8 cellular contexts compared by ENCODE assay signal in the genomic region with DNA sequence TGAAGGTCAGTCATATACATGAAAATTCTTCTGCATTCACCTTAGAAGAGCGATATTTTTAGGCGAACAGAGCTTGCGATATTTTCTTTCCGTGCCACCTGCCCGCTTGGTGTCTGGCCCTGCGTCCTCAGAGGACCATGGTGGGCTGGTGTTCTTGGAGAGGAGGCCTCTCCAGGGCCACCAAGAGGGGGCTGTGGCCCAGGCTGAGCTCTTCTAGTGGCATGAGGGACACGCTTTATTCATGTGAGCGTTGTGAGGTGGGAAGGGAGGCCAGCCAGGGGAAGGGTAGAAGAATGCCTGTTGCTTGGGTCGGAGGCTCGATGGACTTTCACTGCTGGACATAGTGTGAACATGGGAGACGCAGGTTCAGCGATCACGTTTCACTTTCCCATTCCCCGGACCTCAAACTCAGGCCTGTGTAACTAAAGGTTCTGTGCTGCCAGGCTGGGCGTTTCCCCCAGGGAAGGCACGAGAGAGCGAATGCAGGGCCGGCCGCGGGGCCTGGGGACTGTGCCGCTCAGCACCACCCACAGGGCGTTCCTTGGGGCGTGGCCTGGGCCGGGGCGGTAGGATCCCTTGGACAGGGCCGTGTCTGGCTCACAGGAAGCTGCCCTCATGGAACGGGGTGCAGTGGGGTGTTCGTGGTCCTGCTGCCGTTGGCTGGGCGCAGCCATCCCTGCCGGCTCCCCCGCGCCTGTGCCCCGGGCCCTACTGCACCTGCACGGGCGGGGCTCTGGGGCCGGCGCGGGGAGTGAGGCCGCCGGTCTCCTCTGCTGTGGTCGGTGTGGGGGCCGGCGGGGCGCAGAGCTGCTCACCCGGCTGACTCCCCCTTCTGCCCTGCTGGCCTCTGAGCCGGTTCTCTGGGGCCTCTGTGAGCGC. TPM values are rescaled to one million over a fixed set of nuclear protein-coding genes. Genes with fewer than 3 reads are reported as not detected.
DNase-seq lines count a peak whose midpoint lies in the region; ATAC-seq and TF ChIP-seq lines count a peak whose summit lies in the region.

No MANE protein-coding gene starts in this region.

- peak; percentile 17 to 96 for TF ChIP-seq POLR2A in thyroid gland (IDR thresholded peaks at IDR 0.05)

- DNase-seq in DMS153 (lab: John Stamatoyannopoulos, UW) (peak; percentile 86), SHP77 treated with DMSO at 0.1 percent for 48 hours (lab: John Stamatoyannopoulos, UW) (peak; percentile 90), head of caudate nucleus (peak; percentile 65 to 93 (median 81)), osteocyte (ENCODE audit: extremely low spot score, unreplicated experiment) (no peak), thyroid gland (peak; percentile 96 to 97)
- peak; percentile 88 for DNase-seq in activated naive CD4-positive, alpha-beta T cell treated with Interleukin-2 at 50 U/mL for 16 hours

- peak overlapping the region; percentile 85 to 98 (median 90) for H3K27ac ChIP-seq in thyroid gland

- no peak for TF ChIP-seq RAD21 in Ishikawa (IDR thresholded peaks at IDR 0.05; ENCODE audit: low read depth)

- H3K4me3 Mint-ChIP-seq in osteocyte (ENCODE audit: unreplicated experiment): peak overlapping the region; percentile 76

- TF ChIP-seq CTCF in osteocyte (IDR thresholded peaks at IDR 0.05) (no peak), thyroid gland (IDR thresholded peaks at IDR 0.05) (peak in 1 of 6 experiments; percentile 13)

- TF ChIP-seq EP300 in Ishikawa (IDR thresholded peaks at IDR 0.05; ENCODE audit: borderline replicate concordance): no peak

- no peaks in the 10 kb centered on the region for H3K36me3 Mint-ChIP-seq in osteocyte (ENCODE audit: unreplicated experiment)

- intact Hi-C loops in head of caudate nucleus (cut with DNase I): no loop called here
- intact Hi-C loops in thyroid gland (cut with DNase I): no loop called here

- H3K36me3 ChIP-seq in thyroid gland: no peaks in the 10 kb centered on the region

- no peaks in the 10 kb centered on the region for H3K27me3 ChIP-seq in thyroid gland

- H3K4me1 ChIP-seq in thyroid gland: peaks cover 4 to 17% of the 10 kb centered on the region in 2 donors

- H3K4me3 ChIP-seq in thyroid gland (replicated peaks in 1 of 3): peak overlapping the region; percentile 28 to 57 (median 44)

- 40 to 49% methylated on average over 14 to 15 of the region's 48 CpGs for WGBS in thyroid gland, 2 donors

- ATAC-seq in GM21529 (IDR thresholded peaks at IDR 0.05; ENCODE audit: unreplicated experiment): peak; percentile 97

- H3K9me3 ChIP-seq in thyroid gland: no peaks in the 10 kb centered on the region

- H3K4me1 Mint-ChIP-seq in osteocyte (ENCODE audit: unreplicated experiment): peaks cover 9% of the 10 kb centered on the region

- peak overlapping the region; percentile 67 for H3K27ac Mint-ChIP-seq in osteocyte (ENCODE audit: unreplicated experiment)

- no peaks in the 10 kb centered on the region for H3K9me3 Mint-ChIP-seq in osteocyte (ENCODE audit: unreplicated experiment)

- H3K27me3 Mint-ChIP-seq in osteocyte (ENCODE audit: unreplicated experiment): peaks cover 41% of the 10 kb centered on the region

TF ChIP-seq in Ishikawa, 13 proteins besides CTCF, POLR2A, EP300 and RAD21:
- 0 out of 2 replicates have a peak, but pooled peaks have one; percentile 19 for TF ChIP-seq TAF1 (IDR thresholded peaks at IDR 0.05; ENCODE audit: low read depth)
- no peak for TF ChIP-seq TEAD4 (IDR thresholded peaks at IDR 0.05)
- TF ChIP-seq ZBTB7A (IDR thresholded peaks at IDR 0.05; ENCODE audit: low read depth): no peak
- no peak for TF ChIP-seq CREB1 (IDR thresholded peaks at IDR 0.05; ENCODE audit: low read depth)
- no peak for TF ChIP-seq REST (IDR thresholded peaks at IDR 0.05; ENCODE audit: low read depth)
- no peak for TF ChIP-seq TCF12 (IDR thresholded peaks at IDR 0.05; ENCODE audit: low read depth)
- TF ChIP-seq FOXM1 (IDR thresholded peaks at IDR 0.05; ENCODE audit: borderline replicate concordance, low read depth): no peak
- peak; percentile 48 for TF ChIP-seq MAX (IDR thresholded peaks at IDR 0.05)
- TF ChIP-seq EGR1 (IDR thresholded peaks at IDR 0.05): no peak
- no peak for TF ChIP-seq YY1 (IDR thresholded peaks at IDR 0.05; ENCODE audit: low read depth)
- no peak for TF ChIP-seq NFIC (IDR thresholded peaks at IDR 0.05)

RNA-seq across cellular contexts. Expression of gene CLPTM1L, which starts 40.7 kb away (rescaled TPM):
- 88.0 and 93.1 TPM in 2 replicates for total RNA-seq in osteocyte
- 100 to 1,000 TPM; 149 to 215 (median 179) TPM for total RNA-seq in thyroid gland

RNA-seq across cellular contexts. Expression of gene SLC6A3, which starts 59.6 kb away (rescaled TPM):
- not detected in 2 replicates for total RNA-seq in osteocyte
- under 1 TPM in 3 of 4 donors, not detected in 1; 0.54 to 0.67 (median 0.54) TPM for total RNA-seq in thyroid gland
